In genomic region chr14:20671597-20672283, GRCh38 we compare ENCODE assay signal across 1 cellular context.
TF ChIP-seq lines count a peak whose summit lies in the region.

No MANE protein-coding gene starts in this region.

TF ChIP-seq in endothelial cell of umbilical vein, 7 proteins besides CTCF, POLR2A, EP300 and RAD21:
- no peak for TF ChIP-seq POLR2AphosphoS5 (IDR thresholded peaks at IDR 0.05; ENCODE audit: insufficient read depth, low read depth, low read length)
- no peak for TF ChIP-seq EZH2 (IDR thresholded peaks at IDR 0.05; ENCODE audit: borderline replicate concordance, low read depth, low read length, severe bottlenecking)
- TF ChIP-seq GATA2 (IDR thresholded peaks at IDR 0.05; ENCODE audit: insufficient read depth, insufficient read length, low read depth, low read length), result no peak
- TF ChIP-seq MAX (IDR thresholded peaks at IDR 0.05; ENCODE audit: insufficient read depth, insufficient read length), result no peak
- TF ChIP-seq MYC (IDR thresholded peaks at IDR 0.05; ENCODE audit: low read depth, low read length), result no peak
TF ChIP-seq in endothelial cell of umbilical vein: peak in this region for 0.
